Comparison of ENCODE assay signal across 9 cellular contexts in the genomic region with DNA sequence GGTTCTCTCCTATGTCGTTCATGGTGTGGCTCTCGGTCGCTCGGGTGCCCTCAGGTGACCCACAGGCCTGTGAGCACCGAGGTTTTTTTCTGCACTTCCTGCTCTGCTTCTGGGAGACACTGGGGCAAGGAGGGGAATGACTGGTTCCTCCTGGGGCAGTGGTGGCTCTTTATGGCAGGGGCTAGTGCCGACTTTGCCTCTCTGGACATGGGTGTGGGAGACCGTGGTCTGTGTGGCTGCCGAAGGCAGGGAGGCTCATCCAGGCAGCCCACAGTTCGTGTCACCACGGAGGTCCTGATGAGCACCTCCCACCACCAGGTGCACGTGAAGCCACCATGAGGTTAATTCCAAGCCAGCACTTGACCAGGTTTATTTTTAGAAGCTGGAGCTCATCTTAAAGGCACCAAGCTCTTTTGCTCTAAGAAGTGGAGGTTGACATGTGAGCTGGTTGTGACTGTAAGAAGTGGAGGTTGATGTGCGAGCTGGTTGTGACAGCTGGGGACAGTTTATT. TPM values are rescaled to one million over a fixed set of nuclear protein-coding genes. Genes with fewer than 3 reads are reported as not detected.
DNase-seq lines count a peak whose midpoint lies in the region; ATAC-seq and TF ChIP-seq lines count a peak whose summit lies in the region.
"Had no signal": no experiment of that assay in that cellular context is flagged by ENCODE, and none has a peak within 500 bp of the region (broad histone marks: within the 10 kb centered on the region; RNA-seq: fewer than 3 reads in every experiment).

No MANE protein-coding gene starts in this region.

- ATAC-seq in omental fat pad (ENCODE audit: low FRiP score): no peak
- no peak for ATAC-seq in body of pancreas

- TF ChIP-seq CTCF in esophagus muscularis mucosa (IDR thresholded peaks at IDR 0.05) (no peak), omental fat pad (IDR thresholded peaks at IDR 0.05) (no peak), smooth muscle cell (IDR thresholded peaks at IDR 0.05; ENCODE audit: borderline replicate concordance, insufficient read depth, poor library complexity, severe bottlenecking) (no peak), body of pancreas (IDR thresholded peaks at IDR 0.05) (no peak)

- H2AFZ ChIP-seq in smooth muscle cell (ENCODE audit: low read depth): no peak overlapping the region

- H3K36me3 ChIP-seq in esophagus muscularis mucosa: peaks cover 0 to 12% (median 5%) of the 10 kb centered on the region in 4 donors
- no peaks in the 10 kb centered on the region for H3K36me3 ChIP-seq in smooth muscle cell (ENCODE audit: low read depth)
- H3K36me3 ChIP-seq in body of pancreas (replicated peaks in 1 of 2; ENCODE audit: insufficient read depth in 1 of 2, low read depth in 2 of 2): no peaks in the 10 kb centered on the region
- H3K36me3 ChIP-seq: neutrophil had no signal

- no peaks in the 10 kb centered on the region for H4K20me1 ChIP-seq in smooth muscle cell (ENCODE audit: low read depth)

- H3K4me1 ChIP-seq in esophagus muscularis mucosa (peaks cover 16 to 23% (median 19%) of the 10 kb centered on the region in 4 donors), smooth muscle cell (ENCODE audit: low read depth) (no peaks in the 10 kb centered on the region), body of pancreas (peaks cover 17% of the 10 kb centered on the region)

- H3K4me3 ChIP-seq in esophagus muscularis mucosa: no peak overlapping the region
- no peak overlapping the region for H3K4me3 ChIP-seq in smooth muscle cell
- no peak overlapping the region for H3K4me3 ChIP-seq in body of pancreas

- no peaks in the 10 kb centered on the region for H3K27me3 ChIP-seq in esophagus muscularis mucosa
- H3K27me3 ChIP-seq in smooth muscle cell (ENCODE audit: low read depth): peaks cover 5% of the 10 kb centered on the region
- H3K27me3 ChIP-seq in body of pancreas: no peaks in the 10 kb centered on the region

- H3K4me2 ChIP-seq in smooth muscle cell: no peak overlapping the region

- no peaks in the 10 kb centered on the region for H3K79me2 ChIP-seq in smooth muscle cell (ENCODE audit: low read depth)

- TF ChIP-seq POLR2A in esophagus muscularis mucosa (IDR thresholded peaks at IDR 0.05; ENCODE audit: low read depth) (no peak), body of pancreas (IDR thresholded peaks at IDR 0.05) (no peak)

- H3K9ac ChIP-seq in smooth muscle cell (ENCODE audit: low read depth): no peak overlapping the region

- 49% methylated on average over 11 of the region's 12 CpGs for WGBS in esophagus muscularis mucosa
- WGBS in smooth muscle cell (ENCODE audit: low lambda C conversion rate): 81% methylated on average over 8 of the region's 12 CpGs
- 51% methylated on average over 4 to 9 of the region's 12 CpGs for WGBS in body of pancreas, 2 donors

- H3K27ac ChIP-seq in cingulate gyrus (ENCODE audit: low read depth, low read length): peak overlapping the region; percentile 0
- H3K27ac ChIP-seq in esophagus muscularis mucosa (replicated peaks in 1 of 4): no peak overlapping the region
- H3K27ac ChIP-seq in smooth muscle cell (ENCODE audit: low read depth): no peak overlapping the region
- no peak overlapping the region for H3K27ac ChIP-seq in body of pancreas
- H3K27ac ChIP-seq: neutrophil had no signal

- H3K9me3 ChIP-seq in esophagus muscularis mucosa (no peaks in the 10 kb centered on the region), smooth muscle cell (replicated peaks; ENCODE audit: low read depth) (no peaks in the 10 kb centered on the region), body of pancreas (no peaks in the 10 kb centered on the region)
- H3K9me3 ChIP-seq: neutrophil had no signal

- no peaks in the 10 kb centered on the region for H3F3A ChIP-seq in smooth muscle cell (ENCODE audit: low read depth)

- peak in 5 of 6 experiments; percentile 9 to 66 (median 30) for DNase-seq in stimulated activated naive CD4-positive, alpha-beta T cell (lab: John Stamatoyannopoulos, UW)
- DNase-seq in stimulated activated naive CD4-positive, alpha-beta T cell treated with Interleukin-2 at 50 U/mL for 16 hours (lab: John Stamatoyannopoulos, UW): no peak
- peak; percentile 31 for DNase-seq in NCI-H2107 (lab: John Stamatoyannopoulos, UW)
- no peak for DNase-seq in esophagus muscularis mucosa (ENCODE audit: extremely low spot score)
- DNase-seq in omental fat pad (ENCODE audit: low spot score): no peak
- DNase-seq in smooth muscle cell (lab: John Stamatoyannopoulos, UW; ENCODE audit: unreplicated experiment): no peak
- no peak for DNase-seq in body of pancreas

- TF ChIP-seq EP300 in esophagus muscularis mucosa (IDR thresholded peaks at IDR 0.05): no peak

- intact Hi-C loops in esophagus muscularis mucosa (cut with DNase I): no loop called here
- intact Hi-C loops in body of pancreas (cut with DNase I): no loop called here

RNA-seq across cellular contexts. Expression of a gene that starts 24.7 kb away (rescaled TPM):
- 1 to 10 TPM in 3 of 4 donors, under 1 TPM in 1; 0.42 to 4.5 (median 1.9) TPM for total RNA-seq in esophagus muscularis mucosa
- 1 to 10 TPM in 1 of 4 donors, under 1 TPM in 3; 0.69 to 3.0 (median 0.81) TPM for total RNA-seq in omental fat pad
- 7.4 and 7.6 TPM in 2 replicates for total RNA-seq in smooth muscle cell
- 6.0 and 8.2 TPM in 2 replicates for polyA plus RNA-seq in smooth muscle cell
- under 1 TPM in 1 of 2 donors, not detected in 1; 0.52 TPM for total RNA-seq in body of pancreas

Comparison
In these comparisons a context has a peak if more than half of its experiments do, and no peak if none do; other contexts are left out.
1. DNase-seq: peak in stimulated activated naive CD4-positive, alpha-beta T cell (5 of 6) and NCI-H2107 (single experiment); none in stimulated activated naive CD4-positive, alpha-beta T cell treated with Interleukin-2 at 50 U/mL for 16 hours (single experiment), esophagus muscularis mucosa (single experiment), omental fat pad (single experiment), smooth muscle cell (single experiment) and body of pancreas (0 of 4).